26 cellular contexts compared by ENCODE assay signal in the genomic region with DNA sequence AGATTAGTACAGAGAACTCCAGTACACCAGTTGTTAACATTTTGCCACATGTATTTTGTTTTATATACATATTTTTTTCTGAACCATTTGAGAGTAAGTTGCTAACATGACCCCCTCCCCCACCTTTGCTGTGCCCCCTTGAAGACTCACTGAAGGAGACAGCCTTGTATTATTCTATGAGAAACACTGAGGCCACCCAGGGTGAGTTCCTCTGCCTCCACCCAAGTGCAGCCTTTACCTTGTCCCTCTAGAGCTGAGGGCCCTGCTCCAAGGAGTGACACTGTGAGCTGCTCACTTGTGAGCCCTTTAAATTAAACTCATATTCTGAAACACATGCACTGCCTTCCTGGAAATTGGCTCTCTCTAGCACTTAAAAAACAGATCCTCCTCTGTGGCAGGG. TPM values are rescaled to one million over a fixed set of nuclear protein-coding genes. Genes with fewer than 3 reads are reported as not detected.
A peak's percentile ranks its signal among the peaks of the same experiment; 100 is the strongest.
DNase-seq lines count a peak whose midpoint lies in the region; ATAC-seq, FAIRE-seq and TF ChIP-seq lines count a peak whose summit lies in the region.
"Had no signal": no experiment of that assay in that cellular context is flagged by ENCODE, and none has a peak within 500 bp of the region (broad histone marks: within the 10 kb centered on the region; RNA-seq: fewer than 3 reads in every experiment).

No MANE protein-coding gene starts in this region.

- H3K9me3 ChIP-seq in H1 (ENCODE audit: insufficient read depth in 2 of 2, low read depth in 1 of 2, low read length in 1 of 2) (no peaks in the 10 kb centered on the region), neural progenitor cell (ENCODE audit: low read depth) (no peaks in the 10 kb centered on the region)
- H3K9me3 ChIP-seq in CD8-positive, alpha-beta memory T cell (ENCODE audit: low read length) = no peaks in the 10 kb centered on the region

- no peak overlapping the region for H3K56ac ChIP-seq in H1 (replicated peaks; ENCODE audit: insufficient read length, low read depth, low read length)

- CTCF ChIA-PET in H1 (lab: Charles Lee; ENCODE audit: partially characterized antibody) = interaction anchor here (0.6 to 1.8 kb wide), 6 partner anchors 15 to 298 kb away, joined by 3 to 4 read pairs (median 4); no protein-coding TSS in a partner anchor
- CTCF ChIA-PET in CD8-positive, alpha-beta memory T cell (lab: Charles Lee) = no interaction called here

- no peak overlapping the region for H3K9ac ChIP-seq in H1 (replicated peaks in 1 of 4; ENCODE audit: extremely low read depth in 1 of 4, low read depth in 3 of 4, low read length in 3 of 4)
- H3K9ac ChIP-seq in neural progenitor cell = no peak overlapping the region

- no peaks in the 10 kb centered on the region for H3K27me3 Mint-ChIP-seq in activated T-cell treated with anti-CD3 and anti-CD28 coated beads, Interleukin-2, amount 50 U/mL, for 72 hours (ENCODE audit: low read depth)
- H3K27me3 Mint-ChIP-seq in neural progenitor cell (ENCODE audit: insufficient read depth, low read depth) = no peaks in the 10 kb centered on the region
- H3K27me3 Mint-ChIP-seq in CD8-positive, alpha-beta memory T cell = peaks cover 0 to 4% of the 10 kb centered on the region in 2 donors

- H3K4me3 Mint-ChIP-seq in activated T-cell treated with anti-CD3 and anti-CD28 coated beads, Interleukin-2, amount 50 U/mL, for 72 hours = no peak overlapping the region
- H3K4me3 Mint-ChIP-seq in neural progenitor cell = no peak overlapping the region
- H3K4me3 Mint-ChIP-seq in CD8-positive, alpha-beta memory T cell = no peak overlapping the region
- H3K4me3 Mint-ChIP-seq: HFFc6 had no signal

- no peak for TF ChIP-seq EP300 in H1 (IDR thresholded peaks at IDR 0.05; ENCODE audit: borderline replicate concordance in 1 of 2, low read depth in 2 of 2, low read length in 2 of 2)

- peaks cover 2 to 5% of the 10 kb centered on the region in 2 experiments for H4K20me1 ChIP-seq in H1 (replicated peaks in 1 of 2; ENCODE audit: control insufficient read depth in 1 of 2, insufficient read depth in 2 of 2, low read length in 2 of 2)
- H4K20me1 ChIP-seq in neural progenitor cell (ENCODE audit: low read depth) = no peaks in the 10 kb centered on the region

- H2BK20ac ChIP-seq in H1 (ENCODE audit: low read length) = no peak overlapping the region

- no peaks in the 10 kb centered on the region; the same call in 1 of the 2 replicates for H3K79me1 ChIP-seq in H1 (ENCODE audit: low read depth, low read length)

- no peak overlapping the region for H3K27ac ChIP-seq in H1 (ENCODE audit: low read depth, low read length)
- no peak overlapping the region for H3K27ac ChIP-seq in neural progenitor cell
- no peak overlapping the region for H3K27ac ChIP-seq in CD8-positive, alpha-beta memory T cell (ENCODE audit: low read depth, low read length)
- H3K27ac ChIP-seq: C4-2B had no signal

- H3K4ac ChIP-seq in H1 (replicated peaks; ENCODE audit: insufficient read length, low read depth, low read length) = no peak overlapping the region

- ATAC-seq in activated T-cell treated with anti-CD3 and anti-CD28 coated beads, Interleukin-2, amount 50 U/mL, for 72 hours (replicated peaks in 1 of 2) = no peak
- ATAC-seq: HepG2, K562, Panc1 had no signal

- H3K23me2 ChIP-seq in H1 (ENCODE audit: low read depth, low read length) = no peaks in the 10 kb centered on the region

- H3K4me3 ChIP-seq in H1 (ENCODE audit: extremely low read depth in 1 of 4, insufficient read depth in 2 of 4, low read depth in 3 of 4, low read length in 4 of 4) (no peak overlapping the region), neural progenitor cell (no peak overlapping the region)
- H3K4me3 ChIP-seq in CD8-positive, alpha-beta memory T cell (ENCODE audit: low read length) = no peak overlapping the region
- H3K4me3 ChIP-seq: K562 had no signal

- no peak overlapping the region for H3K14ac ChIP-seq in H1 (ENCODE audit: insufficient read length)

- H3K4me1 ChIP-seq in H1 (replicated peaks in 1 of 4; ENCODE audit: control insufficient read depth in 3 of 4, insufficient read depth in 4 of 4, low read length in 3 of 4) (peaks cover 9 to 19% (median 14%) of the 10 kb centered on the region in 4 experiments; a peak in 6 of 7 replicates), neural progenitor cell (peaks cover 21% of the 10 kb centered on the region)
- peaks cover 3% of the 10 kb centered on the region for H3K4me1 ChIP-seq in CD8-positive, alpha-beta memory T cell (ENCODE audit: insufficient read depth, low read length)

- H4K5ac ChIP-seq in H1 (ENCODE audit: insufficient read length, low read depth, low read length) = no peak overlapping the region

- H3K27me3 ChIP-seq in H1 (replicated peaks in 1 of 4; ENCODE audit: control insufficient read depth in 3 of 4, extremely low read depth in 1 of 4, insufficient read depth in 3 of 4, low read length in 3 of 4) = no peaks in the 10 kb centered on the region
- no peaks in the 10 kb centered on the region for H3K27me3 ChIP-seq in neural progenitor cell
- H3K27me3 ChIP-seq in CD8-positive, alpha-beta memory T cell (ENCODE audit: insufficient read depth, low read length, poor library complexity, severe bottlenecking) = no peaks in the 10 kb centered on the region

- H2BK12ac ChIP-seq in H1 (ENCODE audit: low read depth, low read length) = no peak overlapping the region

- no peak overlapping the region for H4K91ac ChIP-seq in H1 (replicated peaks; ENCODE audit: insufficient read length, low read length)

- TF ChIP-seq CTCF in H1 (IDR thresholded peaks at IDR 0.05; ENCODE audit: control extremely low read depth in 1 of 3, insufficient read depth in 1 of 3, low read depth in 1 of 3, low read length in 3 of 3) = no peak
- TF ChIP-seq CTCF in neural progenitor cell (IDR thresholded peaks at IDR 0.05) = no peak

- no peak overlapping the region for H2BK5ac ChIP-seq in H1 (ENCODE audit: low read depth, low read length)

- FAIRE-seq in H1 (lab: Jason Lieb, UNC) = no peak
- FAIRE-seq: D721Med, GM19239, H54, HepG2, K562 had no signal

- POLR2A ChIA-PET in H1 (lab: Charles Lee; ENCODE audit: partially characterized antibody) = no interaction called here
- POLR2A ChIA-PET in CD8-positive, alpha-beta memory T cell (lab: Charles Lee) = no interaction called here

- no peak for DNase-seq in activated T-cell treated with anti-CD3 and anti-CD28 coated beads, Interleukin-2, amount 50 U/mL, for 72 hours
- DNase-seq in activated T-cell treated with anti-CD3 and anti-CD28 coated beads, Interleukin-2, amount 50 U/mL, for 48 hours = no peak
- DNase-seq in H1 (ENCODE audit: low read depth in 1 of 2, low spot score in 2 of 2) (no peak), neural progenitor cell (ENCODE audit: low spot score) (peak; percentile 8), NOMO-1 treated with dmso at 0.1 percent for 144 hours (lab: John Stamatoyannopoulos, UW; ENCODE audit: unreplicated experiment) (no peak), HCEC 1CT (no peak)
- DNase-seq in CD8-positive, alpha-beta memory T cell = no peak
- DNase-seq: 8988T; AML-193; DMS53; GDM1; HFFc6; MM.1S; NCI-H1092; NCI-H1436; NCI-H1930; NCI-H510A; NK-92 treated with Interleukin-12 subunit alpha and Interleukin-12 subunit beta, amount 100 ng/mL, for 24 hours had no signal

- no peak overlapping the region for H2AK5ac ChIP-seq in H1 (ENCODE audit: low read depth, low read length)

- peak overlapping the region; percentile 18 for H3K27ac Mint-ChIP-seq in activated T-cell treated with anti-CD3 and anti-CD28 coated beads, Interleukin-2, amount 50 U/mL, for 72 hours
- no peak overlapping the region for H3K27ac Mint-ChIP-seq in neural progenitor cell
- H3K27ac Mint-ChIP-seq in CD8-positive, alpha-beta memory T cell = no peak overlapping the region
- H3K27ac Mint-ChIP-seq: HFFc6 had no signal

- H3K36me3 ChIP-seq in H1 (ENCODE audit: control insufficient read depth in 2 of 4, insufficient read depth in 4 of 4, low read length in 3 of 4) (no peaks in the 10 kb centered on the region), neural progenitor cell (no peaks in the 10 kb centered on the region)
- no peaks in the 10 kb centered on the region for H3K36me3 ChIP-seq in CD8-positive, alpha-beta memory T cell (ENCODE audit: insufficient read depth, low read length)

- peaks cover 4% of the 10 kb centered on the region for H3K4me1 Mint-ChIP-seq in activated T-cell treated with anti-CD3 and anti-CD28 coated beads, Interleukin-2, amount 50 U/mL, for 72 hours (ENCODE audit: low read depth)
- H3K4me1 Mint-ChIP-seq in neural progenitor cell = peaks cover 31% of the 10 kb centered on the region
- H3K4me1 Mint-ChIP-seq in CD8-positive, alpha-beta memory T cell = peaks cover 3 to 4% (median 4%) of the 10 kb centered on the region in 3 donors

- no peak overlapping the region for H4K8ac ChIP-seq in H1 (ENCODE audit: extremely low read depth, insufficient read depth, low read length)

- no peak overlapping the region for H2BK120ac ChIP-seq in H1 (replicated peaks; ENCODE audit: low read depth, low read length)

- H3K79me2 ChIP-seq in H1 (ENCODE audit: control insufficient read depth in 1 of 2, insufficient read depth in 2 of 2, low read length in 2 of 2) (peaks cover 0 to 45% of the 10 kb centered on the region in 2 experiments; a peak in 2 of 4 replicates), neural progenitor cell (ENCODE audit: low read depth) (no peaks in the 10 kb centered on the region)

- TF ChIP-seq POLR2A in H1 (IDR thresholded peaks at IDR 0.05; ENCODE audit: control extremely low read depth in 1 of 2, low read depth in 2 of 2, low read length in 2 of 2) = no peak

- no peak overlapping the region for H2BK15ac ChIP-seq in H1 (ENCODE audit: low read length)

- H3F3A ChIP-seq in neural progenitor cell (ENCODE audit: low read depth) = no peaks in the 10 kb centered on the region

- H3K4me2 ChIP-seq in H1 (ENCODE audit: insufficient read depth in 1 of 2, low read depth in 2 of 2, low read length in 2 of 2) = peak overlapping the region; percentile 30 to 34; a peak in 2 of 4 replicates
- H3K4me2 ChIP-seq in neural progenitor cell = no peak overlapping the region

- H3K18ac ChIP-seq in H1 (ENCODE audit: extremely low read depth, low read length) = no peak overlapping the region; the same call in 1 of the 2 replicates

- TF ChIP-seq RAD21 in H1 (IDR thresholded peaks at IDR 0.05 in 1 of 2, conservative IDR thresholded peaks at IDR 0.05 in 1 of 2; ENCODE audit: low read depth in 2 of 2, low read length in 2 of 2) = no peak

- no peaks in the 10 kb centered on the region for H3K36me3 Mint-ChIP-seq in activated T-cell treated with anti-CD3 and anti-CD28 coated beads, Interleukin-2, amount 50 U/mL, for 72 hours (ENCODE audit: insufficient read depth in 2 of 2)
- no peaks in the 10 kb centered on the region for H3K36me3 Mint-ChIP-seq in neural progenitor cell
- H3K36me3 Mint-ChIP-seq in CD8-positive, alpha-beta memory T cell = no peaks in the 10 kb centered on the region

- no peak overlapping the region for H3K23ac ChIP-seq in H1 (ENCODE audit: insufficient read length)

- H2AFZ ChIP-seq in H1 (ENCODE audit: low read length) (no peak overlapping the region), neural progenitor cell (replicated peaks) (no peak overlapping the region)

- no peaks in the 10 kb centered on the region for H3K9me3 Mint-ChIP-seq in activated T-cell treated with anti-CD3 and anti-CD28 coated beads, Interleukin-2, amount 50 U/mL, for 72 hours
- H3K9me3 Mint-ChIP-seq in neural progenitor cell = no peaks in the 10 kb centered on the region
- peaks cover 0 to 5% (median 0%) of the 10 kb centered on the region in 5 donors for H3K9me3 Mint-ChIP-seq in CD8-positive, alpha-beta memory T cell
- H3K9me3 Mint-ChIP-seq: HFFc6 had no signal

RNA-seq across cellular contexts. Expression of a gene that starts 21.1 kb away (rescaled TPM):
- total RNA-seq in activated T-cell treated with anti-CD3 and anti-CD28 coated beads, Interleukin-2, amount 50 U/mL, for 72 hours = under 1 TPM; 0.07 to 0.22 TPM
- 24.8 and 27.7 TPM in 2 replicates for total RNA-seq in H1 (2021; fragmentation: NEBNext Ultra II Directional; extraction: Animal tissue kit (Norgen Biotek cat#: 25700))
- polyA plus RNA-seq in H1 (2011; rRNA removed) = 10.2 and 14.4 TPM in 2 replicates
- 15.5 TPM for polyA plus RNA-seq in H1 (2011; cell fraction: cytosol; rRNA removed)
- polyA plus RNA-seq in H1 (2011; cell fraction: nucleus; rRNA removed) = 14.3 TPM
- 13.2 to 19.5 TPM (median 15.7 TPM) in 4 replicates for polyA plus RNA-seq in H1 (2012, experiment 1 of 2)
- polyA plus RNA-seq in H1 (2012, experiment 2 of 2) = 0.83 TPM
- 27.9 TPM for polyA plus RNA-seq in H1 (2013, experiment 1 of 2)
- 27.5 TPM for polyA plus RNA-seq in H1 (2013, experiment 2 of 2)
- 48.1 and 68.2 TPM in 2 replicates for polyA minus RNA-seq in H1 (2011; rRNA and poly(A)+ RNA removed)
- 23.2 TPM for polyA minus RNA-seq in H1 (2011; cell fraction: cytosol; rRNA and poly(A)+ RNA removed)
- 34.8 TPM for polyA minus RNA-seq in H1 (2011; cell fraction: nucleus; rRNA and poly(A)+ RNA removed)
- total RNA-seq in neural progenitor cell (ENCODE audit: low replicate concordance) = 4.2 and 4.6 TPM in 2 replicates
- under 1 TPM; 0.20 to 0.39 TPM for total RNA-seq in CD8-positive, alpha-beta memory T cell
- 0.98 TPM for polyA plus RNA-seq in CD8-positive, alpha-beta memory T cell
- total RNA-seq: HepG2, LHCN-M2 had no signal
- polyA plus RNA-seq: HepG2 had no signal
